Comparison of ENCODE assay signal across 8 cellular contexts in the genomic region with DNA sequence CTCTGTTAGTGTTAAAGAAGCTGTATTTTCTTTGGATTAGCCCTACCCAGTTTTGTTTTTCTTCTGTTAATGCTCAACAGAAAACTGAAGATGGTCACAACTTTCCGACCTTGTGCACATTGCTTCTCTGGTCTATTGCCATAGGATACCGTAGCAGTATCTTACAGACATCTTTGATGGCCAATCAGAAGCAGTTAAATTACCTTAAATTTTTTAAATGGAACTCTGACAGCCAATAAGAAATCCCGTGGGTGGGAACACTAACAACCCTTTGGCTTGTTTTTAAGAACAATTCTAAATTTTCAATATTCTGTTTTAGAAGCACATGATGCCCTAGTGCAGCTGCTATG. TPM values are rescaled to one million over a fixed set of nuclear protein-coding genes. Genes with fewer than 3 reads are reported as not detected.
DNase-seq lines count a peak whose midpoint lies in the region; ATAC-seq, FAIRE-seq and TF ChIP-seq lines count a peak whose summit lies in the region.

No MANE protein-coding gene starts in this region.

- TF ChIP-seq POLR2A in K562 (conservative IDR thresholded peaks at IDR 0.05) = no peak

- POLR2A ChIA-PET in K562 (lab: Yijun Ruan, JAX) = interaction anchor here (1.3 to 14.0 kb wide), 4 partner anchors 10 to 24 kb away, joined by 3 to 212 read pairs (median 9); a partner anchor contains a TSS

- TF ChIP-seq EP300 in K562 (IDR thresholded peaks at IDR 0.05; ENCODE audit: low read length) = no peak

- H3K4me1 ChIP-seq in BLaER1 (peaks cover 57% of the 10 kb centered on the region), K562 (replicated peaks in 1 of 2; ENCODE audit: control insufficient read depth in 2 of 2, insufficient read depth in 2 of 2, low read length in 2 of 2) (peaks cover 0 to 42% of the 10 kb centered on the region in 2 experiments; a peak in 4 of 5 replicates), iPS-20b (ENCODE audit: insufficient read depth, low read length) (peaks cover 18% of the 10 kb centered on the region)

- FAIRE-seq in K562 (lab: Jason Lieb, UNC) = no peak

- H3K4me1 Mint-ChIP-seq in stimulated activated memory B cell treated with anti-CD40 and anti-IgM and Interleukin-4, amounts not matched to agents 10 μg/mL and 1 μg/mL and 100 μg/mL, for 72 hours = peaks cover 68% of the 10 kb centered on the region

- H3K4me2 ChIP-seq in BLaER1 (peak overlapping the region; percentile 71), K562 (ENCODE audit: insufficient read depth, low read length) (peak overlapping the region; percentile 87)

- 0% methylated on average over 3 of the region's 3 CpGs for WGBS in K562 (ENCODE audit: insufficient coverage, low coverage, missing lambda C conversion rate)

- H3K36me3 ChIP-seq in BLaER1 = peaks cover 16% of the 10 kb centered on the region; the same call in 1 of the 2 replicates
- peaks cover 8% of the 10 kb centered on the region for H3K36me3 ChIP-seq in K562 (ENCODE audit: control insufficient read depth, insufficient read depth, low read length)
- peaks cover 9% of the 10 kb centered on the region for H3K36me3 ChIP-seq in iPS-20b (ENCODE audit: insufficient read depth, low read depth, low read length)

- CTCF ChIA-PET in K562 (lab: Yijun Ruan, JAX; ENCODE audit: low intra/inter-chr PET ratio) = no interaction called here

- DNase-seq in NCI-H460 (ENCODE audit: extremely low read depth, low read depth) (peak; percentile 44), K562 (ENCODE audit: extremely low read depth in 1 of 4, low spot score in 3 of 4) (peak in 3 of 4 experiments; percentile 80 to 91 (median 83)), retina (no peak)

- peaks cover 22% of the 10 kb centered on the region for H3K9me3 ChIP-seq in BLaER1
- H3K9me3 ChIP-seq in K562 (replicated peaks; ENCODE audit: control insufficient read depth, insufficient read depth, low read depth, low read length) = no peaks in the 10 kb centered on the region
- no peaks in the 10 kb centered on the region for H3K9me3 ChIP-seq in iPS-20b (ENCODE audit: insufficient read depth, low read depth, low read length)

- H3K27ac Mint-ChIP-seq in stimulated activated memory B cell treated with anti-CD40 and anti-IgM and Interleukin-4, amounts not matched to agents 10 μg/mL and 1 μg/mL and 100 μg/mL, for 72 hours = peak overlapping the region; percentile 91

- peak overlapping the region; percentile 93 for H3K4me3 Mint-ChIP-seq in stimulated activated memory B cell treated with anti-CD40 and anti-IgM and Interleukin-4, amounts not matched to agents 10 μg/mL and 1 μg/mL and 100 μg/mL, for 72 hours

- H3K27ac ChIP-seq in BLaER1 (no peak overlapping the region), K562 (ENCODE audit: extremely low read depth, low read depth, low read length) (peak overlapping the region; percentile 90), iPS-20b (ENCODE audit: low read length) (peak overlapping the region; percentile 81)

- H3K4me3 ChIP-seq in BLaER1 (peak overlapping the region; percentile 61), K562 (peak overlapping the region; percentile 49), iPS-20b (ENCODE audit: low read length) (peak overlapping the region; percentile 91)

- peak overlapping the region; percentile 94 for H2AFZ ChIP-seq in K562 (ENCODE audit: low read depth, low read length)

- intact Hi-C loops in K562 (cut with micrococcal nuclease) = no loop called here

- no peaks in the 10 kb centered on the region for H3K9me3 Mint-ChIP-seq in stimulated activated memory B cell treated with anti-CD40 and anti-IgM and Interleukin-4, amounts not matched to agents 10 μg/mL and 1 μg/mL and 100 μg/mL, for 72 hours

- in situ Hi-C loops in K562 (cut with MboI) = no loop called here

- H3K27me3 ChIP-seq in BLaER1 = no peaks in the 10 kb centered on the region
- no peaks in the 10 kb centered on the region for H3K27me3 ChIP-seq in K562 (ENCODE audit: control insufficient read depth in 2 of 2, insufficient read depth in 2 of 2, low read length in 2 of 2)
- no peaks in the 10 kb centered on the region for H3K27me3 ChIP-seq in iPS-20b (ENCODE audit: insufficient read depth, low read length)

- BruUV-seq in K562 (replicated peaks; lab: Mats Ljungman, UMichigan) = TSS peak; percentile 53

- H3K36me3 Mint-ChIP-seq in stimulated activated memory B cell treated with anti-CD40 and anti-IgM and Interleukin-4, amounts not matched to agents 10 μg/mL and 1 μg/mL and 100 μg/mL, for 72 hours = peaks cover 17% of the 10 kb centered on the region

- H3K9ac ChIP-seq in BLaER1 (no peak overlapping the region; the same call in 1 of the 2 replicates), K562 (ENCODE audit: insufficient read depth in 1 of 2, low read depth in 2 of 2, low read length in 2 of 2) (peak overlapping the region; percentile 75 to 81; a peak in 2 of 4 replicates), iPS-20b (ENCODE audit: low read depth, low read length) (peak overlapping the region; percentile 95)

- peaks cover 15% of the 10 kb centered on the region for H4K20me1 ChIP-seq in BLaER1
- H4K20me1 ChIP-seq in K562 (replicated peaks; ENCODE audit: control insufficient read depth, insufficient read depth, low read length) = no peaks in the 10 kb centered on the region

- TF ChIP-seq CTCF in K562 (IDR thresholded peaks at IDR 0.05 in 2 of 3, conservative IDR thresholded peaks at IDR 0.05 in 1 of 3; ENCODE audit: insufficient read depth in 2 of 3, low read depth in 1 of 3, low read length in 3 of 3) = no peak

- peaks cover 90% of the 10 kb centered on the region for H3K79me2 ChIP-seq in K562 (ENCODE audit: control insufficient read depth, insufficient read depth, low read length)

- peak; percentile 65 for ATAC-seq in GM19023 (IDR thresholded peaks at IDR 0.05; ENCODE audit: unreplicated experiment)
- peak; percentile 57 for ATAC-seq in HG03095 (IDR thresholded peaks at IDR 0.05; ENCODE audit: unreplicated experiment)
- peak; percentile 79 for ATAC-seq in K562
- peak; percentile 89 for ATAC-seq in stimulated activated memory B cell treated with anti-CD40 and anti-IgM and Interleukin-4, amounts not matched to agents 10 μg/mL and 1 μg/mL and 100 μg/mL, for 72 hours

- no peaks in the 10 kb centered on the region for H3K27me3 Mint-ChIP-seq in stimulated activated memory B cell treated with anti-CD40 and anti-IgM and Interleukin-4, amounts not matched to agents 10 μg/mL and 1 μg/mL and 100 μg/mL, for 72 hours

- no peaks in the 10 kb centered on the region for H3K9me1 ChIP-seq in K562 (ENCODE audit: control insufficient read depth, insufficient read depth, low read length)

- no peak for TF ChIP-seq RAD21 in K562 (CRISPR knock-in tag; conservative IDR thresholded peaks at IDR 0.05 in 1 of 2, IDR thresholded peaks at IDR 0.05 in 1 of 2)

TF ChIP-seq in K562, 482 proteins besides CTCF, POLR2A, EP300 and RAD21 (continues in another document):
- TF ChIP-seq BMI1 (IDR thresholded peaks at IDR 0.05; ENCODE audit: low read length) (0 out of 2 replicates have a peak, but pooled peaks have one; percentile 54), PHF8 (IDR thresholded peaks at IDR 0.05; ENCODE audit: borderline replicate concordance, low read length) (peak; percentile 41; the same call in 1 of the 2 replicates), LCOR (CRISPR knock-in tag; IDR thresholded peaks at IDR 0.05) (peak; percentile 78; the same call in 1 of the 2 replicates), MYC (IDR thresholded peaks at IDR 0.05; ENCODE audit: low read depth, low read length) (peak; percentile 23; the same call in 1 of the 2 replicates), MYC (CRISPR knock-in tag; IDR thresholded peaks at IDR 0.05; ENCODE audit: borderline replicate concordance, low read depth) (no peak)

RNA-seq across cellular contexts. Expression of a gene that starts 17.2 kb away (rescaled TPM):
- total RNA-seq in NCI-H460 (2014; rRNA removed; shearing (Covaris generic)) = 21.5 and 25.4 TPM in 2 replicates
- 15.9 and 20.9 TPM in 2 replicates for polyA plus RNA-seq in NCI-H460 (2014; cell fraction: nucleus; rRNA removed)
- total RNA-seq in K562 (2011; cell fraction: chromatin; rRNA removed; ENCODE audit: low replicate concordance) = 51.1 and 58.3 TPM in 2 replicates
- 43.8 and 43.9 TPM in 2 replicates for total RNA-seq in K562 (2011; cell fraction: nucleolus; rRNA removed)
- 49.1 and 60.1 TPM in 2 replicates for total RNA-seq in K562 (2011; cell fraction: nucleoplasm; rRNA removed)
- total RNA-seq in K562 (2014; rRNA removed) = 41.1 and 44.2 TPM in 2 replicates
- total RNA-seq in K562 (2014; rRNA removed; fragmentation: Illumina TruSeq; extraction: Trizol) = 22.7 and 26.4 TPM in 2 replicates
- 31.2 and 31.4 TPM in 2 replicates for total RNA-seq in K562 (2015; rRNA removed; fragmentation: Illumina TruSeq; extraction: Trizol)
- total RNA-seq in K562 (2021) = 53.9 and 59.8 TPM in 2 replicates
- polyA plus RNA-seq in K562 (2011; rRNA removed) = 47.2 and 65.6 TPM in 2 replicates
- 78.9 and 120 TPM in 2 replicates for polyA plus RNA-seq in K562 (2011; cell fraction: cytosol; rRNA removed)
- 72.3 and 83.1 TPM in 2 replicates for polyA plus RNA-seq in K562 (2011; cell fraction: nucleus; rRNA removed)
- polyA plus RNA-seq in K562 (2012) = 52.9 and 79.3 TPM in 2 replicates
- 56.2 and 65.1 TPM in 2 replicates for polyA plus RNA-seq in K562 (2014; fragmentation: Illumina TruSeq; extraction: Trizol)
- 1 to 10 TPM; 4.8 to 7.2 TPM for polyA plus RNA-seq in K562 (2014; fragmentation: Nextera tagmentation; extraction: Ambion mirVana)
- 51.3 and 57.7 TPM in 2 replicates for polyA plus RNA-seq in K562 (2014; rRNA removed)
- polyA minus RNA-seq in K562 (2011; rRNA and poly(A)+ RNA removed) = 45.7 and 65.0 TPM in 2 replicates
- 38.9 and 49.7 TPM in 2 replicates for polyA minus RNA-seq in K562 (2011; cell fraction: cytosol; rRNA and poly(A)+ RNA removed)
- polyA minus RNA-seq in K562 (2011; cell fraction: nucleus; rRNA and poly(A)+ RNA removed) = 34.9 and 50.8 TPM in 2 replicates

RNA-seq across cellular contexts. Expression of a gene that starts 43.2 kb away (rescaled TPM):
- total RNA-seq in NCI-H460 (2014; rRNA removed; shearing (Covaris generic)) = 0.46 and 0.50 TPM in 2 replicates
- polyA plus RNA-seq in NCI-H460 (2014; cell fraction: nucleus; rRNA removed) = 0.58 and 1.0 TPM in 2 replicates
- 0.76 and 1.4 TPM in 2 replicates for total RNA-seq in K562 (2011; cell fraction: chromatin; rRNA removed; ENCODE audit: low replicate concordance)
- 0.66 and 0.67 TPM in 2 replicates for total RNA-seq in K562 (2011; cell fraction: nucleolus; rRNA removed)
- total RNA-seq in K562 (2011; cell fraction: nucleoplasm; rRNA removed) = 0.73 and 0.76 TPM in 2 replicates
- total RNA-seq in K562 (2014; rRNA removed) (0.59 and 0.82 TPM in 2 replicates), K562 (2014; rRNA removed; fragmentation: Illumina TruSeq; extraction: Trizol) (0.69 and 0.77 TPM in 2 replicates), K562 (2015; rRNA removed; fragmentation: Illumina TruSeq; extraction: Trizol) (0.38 and 0.47 TPM in 2 replicates), K562 (2021) (1.2 and 1.3 TPM in 2 replicates)
- polyA plus RNA-seq in K562 (2011; rRNA removed) (0.78 and 1.2 TPM in 2 replicates), K562 (2014; fragmentation: Illumina TruSeq; extraction: Trizol) (0.71 and 0.75 TPM in 2 replicates), K562 (2014; fragmentation: Nextera tagmentation; extraction: Ambion mirVana) (under 1 TPM; 0.06 to 0.15 TPM), K562 (2014; rRNA removed) (0.43 and 0.45 TPM in 2 replicates)
- 0.97 and 1.3 TPM in 2 replicates for polyA plus RNA-seq in K562 (2011; cell fraction: cytosol; rRNA removed)
- 1.9 and 2.7 TPM in 2 replicates for polyA plus RNA-seq in K562 (2011; cell fraction: nucleus; rRNA removed)
- polyA plus RNA-seq in K562 (2012) = 0.66 and 1.9 TPM in 2 replicates
- 1.2 and 1.3 TPM in 2 replicates for polyA minus RNA-seq in K562 (2011; rRNA and poly(A)+ RNA removed)
- 0.73 and 1.1 TPM in 2 replicates for polyA minus RNA-seq in K562 (2011; cell fraction: cytosol; rRNA and poly(A)+ RNA removed)
- polyA minus RNA-seq in K562 (2011; cell fraction: nucleus; rRNA and poly(A)+ RNA removed) = 0.40 and 0.56 TPM in 2 replicates
